In genomic region chr1:10398734-10399486, GRCh38 we compare ENCODE assay signal across 8 cellular contexts. TPM values are rescaled to one million over a fixed set of nuclear protein-coding genes. Genes with fewer than 3 reads are reported as not detected.
DNase-seq lines count a peak whose midpoint lies in the region; ATAC-seq and TF ChIP-seq lines count a peak whose summit lies in the region.

Gene PGD (plus strand): TSS chr1:10399064. CDS start chr1:10399118, 54 bp downstream.

- peaks cover 34 to 35% of the 10 kb centered on the region in 2 donors for H3K4me1 Mint-ChIP-seq in natural killer cell treated with Interleukin-12 subunit alpha and Interleukin-12 subunit beta and Interleukin-15 and Interleukin-18, amount 100 ng/mL, for 72 hours (ENCODE audit: low read depth in 2 of 2)

- no peaks in the 10 kb centered on the region for H3K27me3 Mint-ChIP-seq in natural killer cell treated with Interleukin-12 subunit alpha and Interleukin-12 subunit beta and Interleukin-15 and Interleukin-18, amount 100 ng/mL, for 72 hours

- ATAC-seq in RWPE2 (ENCODE audit: low read depth), result peak; percentile 94
- peak; percentile 97 for ATAC-seq in natural killer cell treated with Interleukin-12 subunit alpha and Interleukin-12 subunit beta and Interleukin-15 and Interleukin-18, amount 100 ng/mL, for 72 hours
- peak; percentile 99 for ATAC-seq in stimulated activated naive CD8-positive, alpha-beta T cell treated with anti-CD3 and anti-CD28 coated beads, Interleukin-15, Interleukin-2, amounts not matched to agents 100 U/mL and 50 U/mL, for 24 hours

- peaks cover 33% of the 10 kb centered on the region for H3K36me3 ChIP-seq in RWPE2 (ENCODE audit: low read depth)

- TF ChIP-seq CTCF in RWPE2 (IDR thresholded peaks at IDR 0.05; ENCODE audit: poor library complexity, severe bottlenecking), result no peak

- no peaks in the 10 kb centered on the region for H3K27me3 ChIP-seq in RWPE2 (ENCODE audit: insufficient read depth, poor library complexity, severe bottlenecking)

- peaks cover 16% of the 10 kb centered on the region for H3K4me1 ChIP-seq in RWPE2 (ENCODE audit: insufficient read depth, poor library complexity, severe bottlenecking)

- H3K4me3 ChIP-seq in RWPE2 (ENCODE audit: severe bottlenecking), result peak within 1 kb of the TSS; percentile 66

- peak within 1 kb of the TSS; percentile 63 for H3K27ac ChIP-seq in RWPE2 (ENCODE audit: poor library complexity, severe bottlenecking)

- peaks cover 25% of the 10 kb centered on the region for H3K36me3 Mint-ChIP-seq in natural killer cell treated with Interleukin-12 subunit alpha and Interleukin-12 subunit beta and Interleukin-15 and Interleukin-18, amount 100 ng/mL, for 72 hours

- peak within 1 kb of the TSS; percentile 84 to 99 for H3K27ac Mint-ChIP-seq in natural killer cell treated with Interleukin-12 subunit alpha and Interleukin-12 subunit beta and Interleukin-15 and Interleukin-18, amount 100 ng/mL, for 72 hours

- peak within 1 kb of the TSS; percentile 98 for H3K4me3 Mint-ChIP-seq in natural killer cell treated with Interleukin-12 subunit alpha and Interleukin-12 subunit beta and Interleukin-15 and Interleukin-18, amount 100 ng/mL, for 72 hours

- DNase-seq in EH (ENCODE audit: low read depth) (peak; percentile 98), H4 (ENCODE audit: low spot score) (peak; percentile 96), LoVo (ENCODE audit: low spot score) (peak; percentile 97), RWPE2 (ENCODE audit: low spot score) (peak; percentile 98), fibroblast of peridontal ligament (ENCODE audit: extremely low read depth) (peak; percentile 96)
- peak; percentile 97 for DNase-seq in activated T-helper 9 cell treated with anti-CD3 and anti-CD28 coated beads, Interleukin-2, amount 50 U/mL, for 16 hours (ENCODE audit: low read depth)
- peak; percentile 100 for DNase-seq in natural killer cell treated with Interleukin-12 subunit alpha and Interleukin-12 subunit beta and Interleukin-15 and Interleukin-18, amount 100 ng/mL, for 72 hours (ENCODE audit: low spot score)
- DNase-seq in stimulated activated naive CD8-positive, alpha-beta T cell treated with anti-CD3 and anti-CD28 coated beads, Interleukin-15, Interleukin-2, amounts not matched to agents 100 U/mL and 50 U/mL, for 24 hours, result peak; percentile 98

- H3K9me3 ChIP-seq in RWPE2 (ENCODE audit: severe bottlenecking), result peaks cover 6% of the 10 kb centered on the region

- no peaks in the 10 kb centered on the region for H3K9me3 Mint-ChIP-seq in natural killer cell treated with Interleukin-12 subunit alpha and Interleukin-12 subunit beta and Interleukin-15 and Interleukin-18, amount 100 ng/mL, for 72 hours

RNA-seq across cellular contexts. Expression of gene PGD, which starts in this region (rescaled TPM):
- 119 and 198 TPM in 2 replicates for total RNA-seq in H4 (2014; rRNA removed; shearing (Covaris generic))
- total RNA-seq in natural killer cell treated with Interleukin-12 subunit alpha and Interleukin-12 subunit beta and Interleukin-15 and Interleukin-18, amount 100 ng/mL, for 72 hours, result 100 to 1,000 TPM; 289 to 430 TPM

Comparison
In these comparisons a context has a peak if more than half of its experiments do, and no peak if none do; other contexts are left out.
1. Peak in every context shown above with its lines: DNase-seq, ATAC-seq, H3K4me3 ChIP-seq and H3K27ac ChIP-seq.